In the genomic region with DNA sequence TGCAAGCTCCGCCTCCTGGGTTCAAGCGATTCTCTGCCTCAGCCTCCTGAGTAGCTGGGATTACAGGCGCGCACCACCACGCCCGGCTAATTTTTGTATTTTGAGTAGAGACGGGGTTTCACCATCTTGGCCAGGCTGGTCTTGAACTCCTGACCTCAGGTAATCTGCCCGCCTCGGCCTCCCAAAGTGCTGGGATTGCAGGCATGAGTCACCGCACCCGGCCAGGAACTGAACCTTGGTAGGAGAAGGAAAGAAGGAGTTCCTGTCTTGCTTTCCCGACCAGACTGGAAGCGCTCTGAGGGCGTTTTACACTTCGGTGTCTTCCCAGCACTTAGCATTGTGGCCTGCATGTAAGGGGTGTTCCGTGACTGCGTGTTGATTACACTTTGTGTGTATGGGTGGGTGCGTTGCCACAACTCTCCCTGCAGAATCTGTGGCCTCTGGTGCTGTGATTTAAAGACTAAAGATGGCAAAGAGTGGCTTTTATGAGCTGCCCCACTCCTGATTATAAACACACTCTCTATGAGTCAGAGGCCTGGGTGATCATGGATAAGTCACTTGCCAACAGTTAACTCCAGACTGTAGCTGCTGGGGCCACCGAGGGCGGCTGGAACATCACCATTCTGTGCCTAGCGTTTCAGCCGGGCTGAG, we compare ENCODE assay signal across 1 cellular context.
TF ChIP-seq lines count a peak whose summit lies in the region.

No MANE protein-coding gene starts in this region.

TF ChIP-seq in HepG2, 621 proteins besides CTCF, POLR2A, EP300 and RAD21:
- TF ChIP-seq, protein P1, sequence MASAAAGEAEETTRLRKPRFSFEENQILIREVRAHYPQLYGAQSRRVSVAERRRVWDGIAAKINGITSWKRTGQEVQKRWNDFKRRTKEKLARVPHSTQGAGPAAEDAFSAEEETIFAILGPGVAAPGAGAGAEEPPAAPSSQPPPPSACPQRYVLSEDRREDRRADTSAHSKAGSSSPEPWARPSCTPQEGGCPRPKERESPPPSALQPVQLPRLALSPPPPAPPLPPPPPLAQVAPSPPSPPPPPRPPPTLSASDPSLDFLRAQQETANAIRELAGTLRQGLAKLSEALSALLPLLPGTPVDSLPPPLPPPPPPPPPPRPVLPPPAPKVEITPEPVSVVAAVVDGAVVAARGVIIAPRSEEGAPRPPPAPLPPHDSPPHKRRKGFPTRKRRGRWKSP (CRISPR knock-in tag; IDR thresholded peaks at IDR 0.05), result 0 out of 2 replicates have a peak, but pooled peaks have one; percentile 42
- TF ChIP-seq SIN3A (IDR thresholded peaks at IDR 0.05; ENCODE audit: borderline replicate concordance, low read depth, low read length) (0 out of 2 replicates have a peak, but pooled peaks have one; percentile 7), ZMYM3 (CRISPR knock-in tag; IDR thresholded peaks at IDR 0.05) (peak; percentile 77; the same call in 1 of the 2 replicates), ZNF138 (CRISPR knock-in tag; IDR thresholded peaks at IDR 0.05; ENCODE audit: low read depth) (0 out of 2 replicates have a peak, but pooled peaks have one; percentile 14), SALL1 (CRISPR knock-in tag; IDR thresholded peaks at IDR 0.05) (peak; percentile 9; the same call in 1 of the 2 replicates), GTF3A (CRISPR knock-in tag; conservative IDR thresholded peaks at IDR 0.05) (0 out of 2 replicates have a peak, but pooled peaks have one; percentile 1), ZNF460 (CRISPR knock-in tag; IDR thresholded peaks at IDR 0.05; ENCODE audit: borderline replicate concordance) (peak; percentile 40; the same call in 1 of the 2 replicates), FOSL2 (CRISPR knock-in tag; IDR thresholded peaks at IDR 0.05) (peak; percentile 61), ZNF292 (CRISPR knock-in tag; IDR thresholded peaks at IDR 0.05; ENCODE audit: borderline replicate concordance, low read depth) (peak; percentile 52), ZNF891 (CRISPR knock-in tag; IDR thresholded peaks at IDR 0.05) (peak; percentile 53; the same call in 1 of the 2 replicates), ZNF709 (CRISPR knock-in tag; IDR thresholded peaks at IDR 0.05) (0 out of 2 replicates have a peak, but pooled peaks have one; percentile 23), ZBTB38 (CRISPR knock-in tag; IDR thresholded peaks at IDR 0.05) (peak; percentile 89), DNMT1 (CRISPR knock-in tag; IDR thresholded peaks at IDR 0.05) (0 out of 2 replicates have a peak, but pooled peaks have one; percentile 56)
- TF ChIP-seq, protein P2, sequence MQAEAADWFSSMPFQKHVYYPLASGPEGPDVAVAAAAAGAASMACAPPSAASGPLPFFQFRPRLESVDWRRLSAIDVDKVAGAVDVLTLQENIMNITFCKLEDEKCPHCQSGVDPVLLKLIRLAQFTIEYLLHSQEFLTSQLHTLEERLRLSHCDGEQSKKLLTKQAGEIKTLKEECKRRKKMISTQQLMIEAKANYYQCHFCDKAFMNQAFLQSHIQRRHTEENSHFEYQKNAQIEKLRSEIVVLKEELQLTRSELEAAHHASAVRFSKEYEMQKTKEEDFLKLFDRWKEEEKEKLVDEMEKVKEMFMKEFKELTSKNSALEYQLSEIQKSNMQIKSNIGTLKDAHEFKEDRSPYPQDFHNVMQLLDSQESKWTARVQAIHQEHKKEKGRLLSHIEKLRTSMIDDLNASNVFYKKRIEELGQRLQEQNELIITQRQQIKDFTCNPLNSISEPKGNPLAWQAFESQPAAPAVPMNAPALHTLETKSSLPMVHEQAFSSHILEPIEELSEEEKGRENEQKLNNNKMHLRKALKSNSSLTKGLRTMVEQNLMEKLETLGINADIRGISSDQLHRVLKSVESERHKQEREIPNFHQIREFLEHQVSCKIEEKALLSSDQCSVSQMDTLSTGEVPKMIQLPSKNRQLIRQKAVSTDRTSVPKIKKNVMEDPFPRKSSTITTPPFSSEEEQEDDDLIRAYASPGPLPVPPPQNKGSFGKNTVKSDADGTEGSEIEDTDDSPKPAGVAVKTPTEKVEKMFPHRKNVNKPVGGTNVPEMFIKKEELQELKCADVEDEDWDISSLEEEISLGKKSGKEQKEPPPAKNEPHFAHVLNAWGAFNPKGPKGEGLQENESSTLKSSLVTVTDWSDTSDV (CRISPR knock-in tag; IDR thresholded peaks at IDR 0.05), result 0 out of 2 replicates have a peak, but pooled peaks have one; percentile 78
- TF ChIP-seq, protein P3, sequence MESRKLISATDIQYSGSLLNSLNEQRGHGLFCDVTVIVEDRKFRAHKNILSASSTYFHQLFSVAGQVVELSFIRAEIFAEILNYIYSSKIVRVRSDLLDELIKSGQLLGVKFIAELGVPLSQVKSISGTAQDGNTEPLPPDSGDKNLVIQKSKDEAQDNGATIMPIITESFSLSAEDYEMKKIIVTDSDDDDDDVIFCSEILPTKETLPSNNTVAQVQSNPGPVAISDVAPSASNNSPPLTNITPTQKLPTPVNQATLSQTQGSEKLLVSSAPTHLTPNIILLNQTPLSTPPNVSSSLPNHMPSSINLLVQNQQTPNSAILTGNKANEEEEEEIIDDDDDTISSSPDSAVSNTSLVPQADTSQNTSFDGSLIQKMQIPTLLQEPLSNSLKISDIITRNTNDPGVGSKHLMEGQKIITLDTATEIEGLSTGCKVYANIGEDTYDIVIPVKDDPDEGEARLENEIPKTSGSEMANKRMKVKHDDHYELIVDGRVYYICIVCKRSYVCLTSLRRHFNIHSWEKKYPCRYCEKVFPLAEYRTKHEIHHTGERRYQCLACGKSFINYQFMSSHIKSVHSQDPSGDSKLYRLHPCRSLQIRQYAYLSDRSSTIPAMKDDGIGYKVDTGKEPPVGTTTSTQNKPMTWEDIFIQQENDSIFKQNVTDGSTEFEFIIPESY (CRISPR knock-in tag; IDR thresholded peaks at IDR 0.05), result 0 out of 2 replicates have a peak, but pooled peaks have one; percentile 20
- TF ChIP-seq, protein P4, sequence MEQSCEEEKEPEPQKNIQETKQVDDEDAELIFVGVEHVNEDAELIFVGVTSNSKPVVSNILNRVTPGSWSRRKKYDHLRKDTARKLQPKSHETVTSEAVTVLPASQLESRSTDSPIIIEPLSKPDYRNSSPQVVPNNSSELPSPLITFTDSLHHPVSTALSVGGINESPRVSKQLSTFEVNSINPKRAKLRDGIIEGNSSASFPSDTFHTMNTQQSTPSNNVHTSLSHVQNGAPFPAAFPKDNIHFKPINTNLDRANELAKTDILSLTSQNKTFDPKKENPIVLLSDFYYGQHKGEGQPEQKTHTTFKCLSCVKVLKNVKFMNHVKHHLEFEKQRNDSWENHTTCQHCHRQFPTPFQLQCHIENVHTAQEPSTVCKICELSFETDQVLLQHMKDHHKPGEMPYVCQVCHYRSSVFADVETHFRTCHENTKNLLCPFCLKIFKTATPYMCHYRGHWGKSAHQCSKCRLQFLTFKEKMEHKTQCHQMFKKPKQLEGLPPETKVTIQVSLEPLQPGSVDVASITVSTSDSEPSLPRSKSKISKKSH (CRISPR knock-in tag; IDR thresholded peaks at IDR 0.05; ENCODE audit: borderline replicate concordance), result peak; percentile 52; the same call in 1 of the 2 replicates
- TF ChIP-seq, protein P5, sequence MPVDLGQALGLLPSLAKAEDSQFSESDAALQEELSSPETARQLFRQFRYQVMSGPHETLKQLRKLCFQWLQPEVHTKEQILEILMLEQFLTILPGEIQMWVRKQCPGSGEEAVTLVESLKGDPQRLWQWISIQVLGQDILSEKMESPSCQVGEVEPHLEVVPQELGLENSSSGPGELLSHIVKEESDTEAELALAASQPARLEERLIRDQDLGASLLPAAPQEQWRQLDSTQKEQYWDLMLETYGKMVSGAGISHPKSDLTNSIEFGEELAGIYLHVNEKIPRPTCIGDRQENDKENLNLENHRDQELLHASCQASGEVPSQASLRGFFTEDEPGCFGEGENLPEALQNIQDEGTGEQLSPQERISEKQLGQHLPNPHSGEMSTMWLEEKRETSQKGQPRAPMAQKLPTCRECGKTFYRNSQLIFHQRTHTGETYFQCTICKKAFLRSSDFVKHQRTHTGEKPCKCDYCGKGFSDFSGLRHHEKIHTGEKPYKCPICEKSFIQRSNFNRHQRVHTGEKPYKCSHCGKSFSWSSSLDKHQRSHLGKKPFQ (CRISPR knock-in tag; IDR thresholded peaks at IDR 0.05; ENCODE audit: insufficient replicate concordance), result peak; percentile 47
